8 cellular contexts compared by ENCODE assay signal in the genomic region with DNA sequence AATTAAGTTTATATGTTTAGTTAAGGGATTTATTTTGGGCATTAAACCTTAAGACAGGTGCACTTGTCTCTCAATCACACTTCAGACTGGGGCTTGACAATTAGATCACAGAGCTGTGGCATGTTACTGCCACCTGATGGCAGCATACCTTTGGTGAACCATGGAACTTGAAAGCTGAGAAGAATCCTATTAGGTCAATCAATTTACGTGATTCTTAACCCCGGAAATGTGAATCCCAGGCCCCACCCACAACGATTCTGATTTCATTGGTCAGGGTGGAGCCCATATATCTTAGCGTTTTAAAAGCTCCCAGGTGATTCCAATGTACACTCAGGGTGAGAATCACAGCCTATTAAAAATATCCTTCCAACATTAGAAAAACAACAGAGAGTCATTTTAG.
DNase-seq lines count a peak whose midpoint lies in the region; ATAC-seq and TF ChIP-seq lines count a peak whose summit lies in the region.

No MANE protein-coding gene starts in this region.

- no peak overlapping the region for H3K9ac ChIP-seq in neural cell (ENCODE audit: low read length)

- peak; percentile 80 for ATAC-seq in activated CD4-positive, alpha-beta T cell treated with anti-CD3 and anti-CD28 coated beads for 36 hours
- ATAC-seq in HG02884 (IDR thresholded peaks at IDR 0.05; ENCODE audit: unreplicated experiment) (no peak), GM21360 (IDR thresholded peaks at IDR 0.05; ENCODE audit: unreplicated experiment) (no peak)

- H3F3A ChIP-seq in neural cell (ENCODE audit: insufficient read depth, low read length, poor library complexity, severe bottlenecking), result no peaks in the 10 kb centered on the region

- no peaks in the 10 kb centered on the region for H3K4me1 ChIP-seq in breast epithelium

- H3K4me3 ChIP-seq in breast epithelium (no peak overlapping the region), neural cell (ENCODE audit: low read length) (no peak overlapping the region)

- peak; percentile 43 for TF ChIP-seq CTCF in MCF 10A (IDR thresholded peaks at IDR 0.05; ENCODE audit: unreplicated experiment)
- peak in 1 of 3 donors; percentile 12 for TF ChIP-seq CTCF in breast epithelium (IDR thresholded peaks at IDR 0.05)
- TF ChIP-seq CTCF in neural cell (IDR thresholded peaks at IDR 0.05; ENCODE audit: poor library complexity, severe bottlenecking), result peak; percentile 79

- H3K27ac Mint-ChIP-seq in MCF 10A (ENCODE audit: low read depth, unreplicated experiment), result no peak overlapping the region
- H3K27ac Mint-ChIP-seq in activated CD4-positive, alpha-beta T cell treated with anti-CD3 and anti-CD28 coated beads for 36 hours, result no peak overlapping the region

- intact Hi-C loops in MCF 10A (cut with micrococcal nuclease), result loop anchor here (1.0 kb wide), 1 partner anchor 98 kb away; no protein-coding TSS in a partner anchor
- intact Hi-C loops in breast epithelium (cut with DNase I; ENCODE audit: low total_unique reads), result no loop called here
- intact Hi-C loops in activated CD4-positive, alpha-beta T cell treated with anti-CD3 and anti-CD28 coated beads for 36 hours (cut with DNase I, micrococcal nuclease), result loop anchor here (1.0 to 5.0 kb wide), 3 partner anchors 85 to 246 kb away; no protein-coding TSS in a partner anchor

- no peak overlapping the region for H2AFZ ChIP-seq in neural cell (ENCODE audit: low read depth, low read length)

- no peak for TF ChIP-seq EP300 in neural cell (conservative IDR thresholded peaks at IDR 0.05; ENCODE audit: poor library complexity, severe bottlenecking)

- no peak for TF ChIP-seq POLR2A in breast epithelium (IDR thresholded peaks at IDR 0.05)

- no peaks in the 10 kb centered on the region for H3K9me2 ChIP-seq in neural cell (ENCODE audit: insufficient read depth, low read length)

- DNase-seq in MCF 10A (ENCODE audit: unreplicated experiment) (peak; percentile 63), breast epithelium (ENCODE audit: low spot score in 2 of 2) (no peak), NCI-H1105 treated with DMSO at 0.1 percent for 48 hours (lab: John Stamatoyannopoulos, UW) (peak; percentile 52), epithelial cell of prostate (ENCODE audit: low read depth, low spot score) (peak; percentile 3)
- DNase-seq in activated CD4-positive, alpha-beta T cell treated with anti-CD3 and anti-CD28 coated beads for 36 hours, result peak; percentile 66

- no peaks in the 10 kb centered on the region for H3K4me1 Mint-ChIP-seq in MCF 10A (ENCODE audit: insufficient read depth, unreplicated experiment)
- peaks cover 3% of the 10 kb centered on the region for H3K4me1 Mint-ChIP-seq in activated CD4-positive, alpha-beta T cell treated with anti-CD3 and anti-CD28 coated beads for 36 hours

- TF ChIP-seq RAD21 in neural cell (conservative IDR thresholded peaks at IDR 0.05), result peak; percentile 75

- no peak overlapping the region for H3K4me3 Mint-ChIP-seq in MCF 10A (ENCODE audit: unreplicated experiment)
- no peak overlapping the region for H3K4me3 Mint-ChIP-seq in activated CD4-positive, alpha-beta T cell treated with anti-CD3 and anti-CD28 coated beads for 36 hours

- no peaks in the 10 kb centered on the region for H3K36me3 ChIP-seq in breast epithelium
- H3K36me3 ChIP-seq in neural cell (ENCODE audit: insufficient read depth, low read length), result no peaks in the 10 kb centered on the region

- no peaks in the 10 kb centered on the region for H3K79me2 ChIP-seq in neural cell (replicated peaks; ENCODE audit: insufficient read depth, low read length)

- no peaks in the 10 kb centered on the region for H3K9me3 ChIP-seq in breast epithelium
- H3K9me3 ChIP-seq in neural cell (ENCODE audit: low read length), result no peaks in the 10 kb centered on the region

- POLR2A ChIA-PET in MCF 10A (lab: Yijun Ruan, JAX), result interaction anchor here (2.2 kb wide), 1 partner anchor 98 kb away, joined by 10 read pairs; no protein-coding TSS in a partner anchor
- POLR2A ChIA-PET in activated CD4-positive, alpha-beta T cell treated with anti-CD3 and anti-CD28 coated beads for 36 hours (lab: Charles Lee), result no interaction called here

- H3K9me3 Mint-ChIP-seq in MCF 10A (ENCODE audit: unreplicated experiment), result no peaks in the 10 kb centered on the region
- H3K9me3 Mint-ChIP-seq in activated CD4-positive, alpha-beta T cell treated with anti-CD3 and anti-CD28 coated beads for 36 hours (ENCODE audit: low read depth), result no peaks in the 10 kb centered on the region

- H3K36me3 Mint-ChIP-seq in MCF 10A (ENCODE audit: insufficient read depth, unreplicated experiment), result no peaks in the 10 kb centered on the region
- no peaks in the 10 kb centered on the region for H3K36me3 Mint-ChIP-seq in activated CD4-positive, alpha-beta T cell treated with anti-CD3 and anti-CD28 coated beads for 36 hours (ENCODE audit: low read depth)

- H3K27me3 Mint-ChIP-seq in MCF 10A (ENCODE audit: insufficient read depth, unreplicated experiment), result peaks cover 17% of the 10 kb centered on the region
- peaks cover 12% of the 10 kb centered on the region for H3K27me3 Mint-ChIP-seq in activated CD4-positive, alpha-beta T cell treated with anti-CD3 and anti-CD28 coated beads for 36 hours

- H3K27me3 ChIP-seq in breast epithelium, result no peaks in the 10 kb centered on the region
- no peaks in the 10 kb centered on the region for H3K27me3 ChIP-seq in neural cell (ENCODE audit: insufficient read depth, low read depth, low read length)

- H3K4me2 ChIP-seq in neural cell (ENCODE audit: low read length), result no peak overlapping the region

- no TSS peak for BruUV-seq in MCF 10A (replicated peaks; lab: Mats Ljungman, UMichigan)

- H4K20me1 ChIP-seq in neural cell (ENCODE audit: insufficient read depth), result no peaks in the 10 kb centered on the region

- CTCF ChIA-PET in MCF 10A (lab: Yijun Ruan, JAX), result interaction anchor here (0.6 to 4.4 kb wide), 25 partner anchors 10 to 722 kb away, joined by 3 to 68 read pairs (median 4); a partner anchor contains a TSS
- CTCF ChIA-PET in activated CD4-positive, alpha-beta T cell treated with anti-CD3 and anti-CD28 coated beads for 36 hours (lab: Charles Lee), result interaction anchor here (0.5 to 3.1 kb wide), 15 partner anchors 9 to 1183 kb away, joined by 3 to 35 read pairs (median 4); no protein-coding TSS in a partner anchor

- H3K27ac ChIP-seq in breast epithelium (no peak overlapping the region), epithelial cell of prostate (no peak overlapping the region), neural cell (ENCODE audit: low read length) (no peak overlapping the region)

TF ChIP-seq in neural cell, 6 proteins besides CTCF, POLR2A, EP300 and RAD21:
- TF ChIP-seq MXI1 (conservative IDR thresholded peaks at IDR 0.05; ENCODE audit: poor library complexity, severe bottlenecking) (no peak), SMC3 (conservative IDR thresholded peaks at IDR 0.05; ENCODE audit: poor library complexity) (peak; percentile 81), POLR2AphosphoS5 (IDR thresholded peaks at IDR 0.05) (no peak), EZH2 (IDR thresholded peaks at IDR 0.05; ENCODE audit: borderline replicate concordance, insufficient read depth, low read length, poor library complexity, severe bottlenecking) (no peak), TAF1 (IDR thresholded peaks at IDR 0.05; ENCODE audit: low read depth) (no peak)
- TF ChIP-seq, protein P1, sequence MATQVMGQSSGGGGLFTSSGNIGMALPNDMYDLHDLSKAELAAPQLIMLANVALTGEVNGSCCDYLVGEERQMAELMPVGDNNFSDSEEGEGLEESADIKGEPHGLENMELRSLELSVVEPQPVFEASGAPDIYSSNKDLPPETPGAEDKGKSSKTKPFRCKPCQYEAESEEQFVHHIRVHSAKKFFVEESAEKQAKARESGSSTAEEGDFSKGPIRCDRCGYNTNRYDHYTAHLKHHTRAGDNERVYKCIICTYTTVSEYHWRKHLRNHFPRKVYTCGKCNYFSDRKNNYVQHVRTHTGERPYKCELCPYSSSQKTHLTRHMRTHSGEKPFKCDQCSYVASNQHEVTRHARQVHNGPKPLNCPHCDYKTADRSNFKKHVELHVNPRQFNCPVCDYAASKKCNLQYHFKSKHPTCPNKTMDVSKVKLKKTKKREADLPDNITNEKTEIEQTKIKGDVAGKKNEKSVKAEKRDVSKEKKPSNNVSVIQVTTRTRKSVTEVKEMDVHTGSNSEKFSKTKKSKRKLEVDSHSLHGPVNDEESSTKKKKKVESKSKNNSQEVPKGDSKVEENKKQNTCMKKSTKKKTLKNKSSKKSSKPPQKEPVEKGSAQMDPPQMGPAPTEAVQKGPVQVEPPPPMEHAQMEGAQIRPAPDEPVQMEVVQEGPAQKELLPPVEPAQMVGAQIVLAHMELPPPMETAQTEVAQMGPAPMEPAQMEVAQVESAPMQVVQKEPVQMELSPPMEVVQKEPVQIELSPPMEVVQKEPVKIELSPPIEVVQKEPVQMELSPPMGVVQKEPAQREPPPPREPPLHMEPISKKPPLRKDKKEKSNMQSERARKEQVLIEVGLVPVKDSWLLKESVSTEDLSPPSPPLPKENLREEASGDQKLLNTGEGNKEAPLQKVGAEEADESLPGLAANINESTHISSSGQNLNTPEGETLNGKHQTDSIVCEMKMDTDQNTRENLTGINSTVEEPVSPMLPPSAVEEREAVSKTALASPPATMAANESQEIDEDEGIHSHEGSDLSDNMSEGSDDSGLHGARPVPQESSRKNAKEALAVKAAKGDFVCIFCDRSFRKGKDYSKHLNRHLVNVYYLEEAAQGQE (IDR thresholded peaks at IDR 0.05; ENCODE audit: borderline replicate concordance), result no peak

Comparison
In these comparisons a context has a peak if more than half of its experiments do, and no peak if none do; other contexts are left out.
1. DNase-seq: peak in MCF 10A (single experiment), NCI-H1105 treated with DMSO at 0.1 percent for 48 hours (single experiment), activated CD4-positive, alpha-beta T cell treated with anti-CD3 and anti-CD28 coated beads for 36 hours (single experiment) and epithelial cell of prostate (single experiment); none in breast epithelium (0 of 2).